Comparison of ENCODE assay signal across 18 cellular contexts in genomic region chr5:95615164-95615467, GRCh38. TPM values are rescaled to one million over a fixed set of nuclear protein-coding genes. Genes with fewer than 3 reads are reported as not detected.
DNase-seq lines count a peak whose midpoint lies in the region; ATAC-seq and TF ChIP-seq lines count a peak whose summit lies in the region.
"Had no signal": no experiment of that assay in that cellular context is flagged by ENCODE, and none has a peak within 500 bp of the region (broad histone marks: within the 10 kb centered on the region; RNA-seq: fewer than 3 reads in every experiment).

No MANE protein-coding gene starts in this region.

- no peak overlapping the region for H3K4me2 ChIP-seq in MM.1S (ENCODE audit: low read depth, low read length)

- H3K9ac ChIP-seq in MM.1S (ENCODE audit: low read length), result no peak overlapping the region

- no TSS peak for BruUV-seq in MCF 10A (replicated peaks; lab: Mats Ljungman, UMichigan)

- no peaks in the 10 kb centered on the region for H3K79me2 ChIP-seq in MM.1S (ENCODE audit: low read length)

- intact Hi-C loops in MCF 10A (cut with micrococcal nuclease), result no loop called here
- intact Hi-C loops in breast epithelium (cut with DNase I; ENCODE audit: low total_unique reads), result no loop called here
- intact Hi-C loops in CD14-positive monocyte (cut with micrococcal nuclease), result no loop called here

- no peaks in the 10 kb centered on the region for H4K20me1 ChIP-seq in MM.1S (ENCODE audit: insufficient read depth, low read length)

- H3K27ac Mint-ChIP-seq in MCF 10A (ENCODE audit: low read depth, unreplicated experiment), result no peak overlapping the region
- no peak overlapping the region for H3K27ac Mint-ChIP-seq in CD14-positive monocyte
- H3K27ac Mint-ChIP-seq: type B pancreatic cell had no signal

- H3K4me3 Mint-ChIP-seq in MCF 10A (ENCODE audit: unreplicated experiment), result no peak overlapping the region
- H3K4me3 Mint-ChIP-seq in CD14-positive monocyte, result no peak overlapping the region
- H3K4me3 Mint-ChIP-seq: type B pancreatic cell had no signal

- H3K27me3 ChIP-seq in breast epithelium (no peaks in the 10 kb centered on the region), right atrium auricular region (no peaks in the 10 kb centered on the region), MM.1S (replicated peaks; ENCODE audit: insufficient read depth, low read length) (no peaks in the 10 kb centered on the region)

- H2AFZ ChIP-seq in MM.1S (ENCODE audit: low read length), result no peak overlapping the region

- no peaks in the 10 kb centered on the region for H3K36me3 Mint-ChIP-seq in MCF 10A (ENCODE audit: insufficient read depth, unreplicated experiment)
- no peaks in the 10 kb centered on the region for H3K36me3 Mint-ChIP-seq in CD14-positive monocyte

- peaks cover 0 to 2% of the 10 kb centered on the region in 2 donors for H3K4me1 ChIP-seq in breast epithelium
- peaks cover 0 to 3% of the 10 kb centered on the region in 2 donors for H3K4me1 ChIP-seq in right atrium auricular region
- H3K4me1 ChIP-seq in MM.1S (ENCODE audit: low read length), result 0 out of 2 replicates have a peak, but pooled peaks cover 2% of the 10 kb centered on the region
- H3K4me1 ChIP-seq: prostate gland had no signal

- no peak for TF ChIP-seq POLR2A in breast epithelium (IDR thresholded peaks at IDR 0.05)

- POLR2A ChIA-PET in MCF 10A (lab: Yijun Ruan, JAX), result interaction anchor here (0.7 to 1.6 kb wide), 3 partner anchors 16 to 528 kb away, joined by 3 read pairs; partner anchors contain the start of genes ARSK and SKIC3

- H3K4me1 Mint-ChIP-seq in MCF 10A (ENCODE audit: insufficient read depth, unreplicated experiment), result peaks cover 9% of the 10 kb centered on the region
- H3K4me1 Mint-ChIP-seq in CD14-positive monocyte, result peaks cover 15% of the 10 kb centered on the region

- no peak overlapping the region for H3K27ac ChIP-seq in breast epithelium
- H3K27ac ChIP-seq in right atrium auricular region, result no peak overlapping the region
- no peak overlapping the region for H3K27ac ChIP-seq in MM.1S (ENCODE audit: low read length)
- H3K27ac ChIP-seq: prostate gland had no signal

- TF ChIP-seq CTCF in MCF 10A (IDR thresholded peaks at IDR 0.05; ENCODE audit: unreplicated experiment) (no peak), breast epithelium (IDR thresholded peaks at IDR 0.05) (no peak), right atrium auricular region (IDR thresholded peaks at IDR 0.05) (no peak), MM.1S (IDR thresholded peaks at IDR 0.05; ENCODE audit: low read length) (no peak), CD14-positive monocyte (IDR thresholded peaks at IDR 0.05) (no peak)

- H3K36me3 ChIP-seq in breast epithelium, result no peaks in the 10 kb centered on the region
- no peaks in the 10 kb centered on the region for H3K36me3 ChIP-seq in right atrium auricular region
- no peaks in the 10 kb centered on the region for H3K36me3 ChIP-seq in MM.1S (replicated peaks; ENCODE audit: insufficient read depth, low read length)
- H3K36me3 ChIP-seq: prostate gland had no signal

- H3K4me3 ChIP-seq in breast epithelium (no peak overlapping the region), right atrium auricular region (no peak overlapping the region), MM.1S (ENCODE audit: low read length) (no peak overlapping the region)
- H3K4me3 ChIP-seq: prostate gland had no signal

- H3K9me3 Mint-ChIP-seq in MCF 10A (ENCODE audit: unreplicated experiment) (peaks cover 8% of the 10 kb centered on the region), CD14-positive monocyte (peaks cover 2 to 15% (median 8%) of the 10 kb centered on the region in 7 donors)

- H3K27me3 Mint-ChIP-seq in MCF 10A (ENCODE audit: insufficient read depth, unreplicated experiment) (no peaks in the 10 kb centered on the region), CD14-positive monocyte (ENCODE audit: low read depth in 3 of 3) (peaks cover 17 to 19% (median 19%) of the 10 kb centered on the region in 3 donors)

- no peaks in the 10 kb centered on the region for H3K9me2 ChIP-seq in MM.1S (replicated peaks; ENCODE audit: insufficient read depth, low read length)

- CTCF ChIA-PET in MCF 10A (lab: Yijun Ruan, JAX), result interaction anchor here (0.6 kb wide), 1 partner anchor 51 kb away, joined by 3 read pairs; no protein-coding TSS in a partner anchor

- DNase-seq in MCF 10A (ENCODE audit: unreplicated experiment) (peak; percentile 28), breast epithelium (ENCODE audit: low spot score in 2 of 2) (no peak), right atrium auricular region (ENCODE audit: low spot score) (no peak), MM.1S (no peak), CD14-positive monocyte (ENCODE audit: low spot score) (no peak), UCSD-AML1 (lab: John Stamatoyannopoulos, UW; ENCODE audit: unreplicated experiment) (no peak)
- DNase-seq: activated naive CD4-positive, alpha-beta T cell treated with anti-CD3 and anti-CD28 coated beads, Interleukin-2, amount 50 U/mL, for 16 hours; caudate nucleus; DMS 273 treated with DMSO at 0.1 percent for 48 hours; head of caudate nucleus; NCI-H146; NCI-H82; Right ventricle myocardium superior; stimulated activated CD8-positive, alpha-beta memory T cell treated with anti-CD3 and anti-CD28 coated beads, Interleukin-4, amount 100 ng/mL, for 48 hours had no signal

- H3F3A ChIP-seq in MM.1S (ENCODE audit: insufficient read depth, low read length), result no peaks in the 10 kb centered on the region

- H3K9me3 ChIP-seq in breast epithelium, result no peaks in the 10 kb centered on the region
- H3K9me3 ChIP-seq in right atrium auricular region, result peaks cover 0 to 12% of the 10 kb centered on the region in 2 donors
- no peaks in the 10 kb centered on the region for H3K9me3 ChIP-seq in MM.1S (replicated peaks; ENCODE audit: insufficient read depth, low read length)
- H3K9me3 ChIP-seq: prostate gland had no signal

- ATAC-seq in HG02588 (IDR thresholded peaks at IDR 0.05; ENCODE audit: unreplicated experiment), result peak; percentile 40
- peak; percentile 43 for ATAC-seq in HG03571 (IDR thresholded peaks at IDR 0.05; ENCODE audit: unreplicated experiment)

RNA-seq across cellular contexts. Expression of gene GPR150, which starts 4.8 kb away (rescaled TPM):
- total RNA-seq in MCF 10A (2022), result not detected in 2 replicates
- total RNA-seq in breast epithelium, result 1 to 10 TPM in 1 of 3 donors, under 1 TPM in 1, not detected in 1; 0.33 to 1.4 TPM
- not detected for total RNA-seq in right atrium auricular region
- not detected for polyA plus RNA-seq in CD14-positive monocyte
- total RNA-seq: Right ventricle myocardium superior had no signal

RNA-seq across cellular contexts. Expression of gene RFESD, which starts 31.5 kb away (rescaled TPM):
- total RNA-seq in MCF 10A (2022) (4.2 and 5.9 TPM in 2 replicates), breast epithelium (1 to 10 TPM; 1.6 to 4.3 (median 3.4) TPM), right atrium auricular region (1 to 10 TPM; 1.9 to 2.5 TPM)
- polyA plus RNA-seq in CD14-positive monocyte, result 1 to 10 TPM in 1 of 2 donors, under 1 TPM in 1; 0.24 to 1.4 TPM
